In genomic region chr2:127810156-127810636, GRCh38 we compare ENCODE assay signal across 8 cellular contexts. TPM values are rescaled to one million over a fixed set of nuclear protein-coding genes. Genes with fewer than 3 reads are reported as not detected.
DNase-seq lines count a peak whose midpoint lies in the region; ATAC-seq and TF ChIP-seq lines count a peak whose summit lies in the region.

No MANE protein-coding gene starts in this region.

- H3K4me3 ChIP-seq in Peyer's patch (peak overlapping the region; percentile 65 to 87 (median 77)), endodermal cell (ENCODE audit: low read length) (peak overlapping the region; percentile 99)

- H3K27me3 ChIP-seq in Peyer's patch (no peaks in the 10 kb centered on the region), endodermal cell (ENCODE audit: control insufficient read depth, insufficient read depth, low read length, poor library complexity, severe bottlenecking) (no peaks in the 10 kb centered on the region)

- peak overlapping the region; percentile 98 for H3K4me3 Mint-ChIP-seq in endodermal cell
- H3K4me3 Mint-ChIP-seq in natural killer cell: peak overlapping the region; percentile 100

- H3K27ac Mint-ChIP-seq in endodermal cell: peak overlapping the region; percentile 100
- peak overlapping the region; percentile 100 for H3K27ac Mint-ChIP-seq in natural killer cell

- H3K4me1 ChIP-seq in Peyer's patch (peaks cover 0 to 45% (median 2%) of the 10 kb centered on the region in 4 donors), endodermal cell (ENCODE audit: control insufficient read depth, insufficient read depth, low read length) (no peaks in the 10 kb centered on the region)

- H3K9me3 ChIP-seq in Peyer's patch (no peaks in the 10 kb centered on the region), endodermal cell (ENCODE audit: control insufficient read depth, low read length) (no peaks in the 10 kb centered on the region)

- H3K9ac ChIP-seq in endodermal cell (ENCODE audit: extremely low read depth, low read length, poor library complexity, severe bottlenecking): peak overlapping the region; percentile 97

- TF ChIP-seq CTCF in Peyer's patch (IDR thresholded peaks at IDR 0.05) (no peak), endodermal cell (conservative IDR thresholded peaks at IDR 0.05) (no peak), natural killer cell (IDR thresholded peaks at IDR 0.05) (no peak)

- H3K27me3 Mint-ChIP-seq in endodermal cell (ENCODE audit: insufficient read depth) (peaks cover 3% of the 10 kb centered on the region), natural killer cell (ENCODE audit: low read depth in 2 of 2) (no peaks in the 10 kb centered on the region)

- H3K9me3 Mint-ChIP-seq in endodermal cell: no peaks in the 10 kb centered on the region
- no peaks in the 10 kb centered on the region for H3K9me3 Mint-ChIP-seq in natural killer cell

- intact Hi-C loops in natural killer cell (cut with micrococcal nuclease): loop anchor here (2.0 to 5.0 kb wide), 2 partner anchors 47 to 108 kb away; partner anchors contain the start of gene SFT2D3

- WGBS in endodermal cell (ENCODE audit: insufficient coverage in 1 of 2, insufficient read length in 1 of 2), 2 experiments: 0 to 1% methylated on average over 9 to 11 of the region's 11 CpGs

- H3K36me3 Mint-ChIP-seq in endodermal cell (ENCODE audit: low read depth) (peaks cover 5% of the 10 kb centered on the region), natural killer cell (peaks cover 7% of the 10 kb centered on the region)

- no peak for TF ChIP-seq POLR2A in Peyer's patch (IDR thresholded peaks at IDR 0.05)

- H3K36me3 ChIP-seq in Peyer's patch: no peaks in the 10 kb centered on the region
- no peaks in the 10 kb centered on the region for H3K36me3 ChIP-seq in endodermal cell (ENCODE audit: control insufficient read depth, insufficient read depth, low read length)

- DNase-seq in DMS79 treated with DMSO at 0.1 percent for 48 hours (lab: John Stamatoyannopoulos, UW) (peak; percentile 58), DMS79 (lab: John Stamatoyannopoulos, UW) (no peak), Peyer's patch (peak in 1 of 3 donors; percentile 24), endodermal cell (peak; percentile 62), natural killer cell (no peak), NCI-H187 (lab: John Stamatoyannopoulos, UW) (no peak)

- H3K27ac ChIP-seq in Peyer's patch: peak overlapping the region; percentile 91 to 94 (median 92)
- peak overlapping the region; percentile 95 for H3K27ac ChIP-seq in endodermal cell (ENCODE audit: low read depth, low read length)

- ATAC-seq in natural killer cell (no peak), GM19397 (IDR thresholded peaks at IDR 0.05; ENCODE audit: unreplicated experiment) (no peak), GM18502 (IDR thresholded peaks at IDR 0.05; ENCODE audit: poor library complexity, unreplicated experiment) (no peak)

- peaks cover 24% of the 10 kb centered on the region for H3K4me1 Mint-ChIP-seq in endodermal cell
- peaks cover 52 to 57% of the 10 kb centered on the region in 2 donors for H3K4me1 Mint-ChIP-seq in natural killer cell

RNA-seq across cellular contexts. Expression of gene WDR33, which starts 0.8 kb away (rescaled TPM):
- total RNA-seq in Peyer's patch (10 to 100 TPM; 41.3 to 51.6 (median 45.1) TPM), endodermal cell (10 to 100 TPM; 76.3 to 82.5 TPM), natural killer cell (10 to 100 TPM; 55.2 to 78.4 (median 55.3) TPM)
- polyA plus RNA-seq in endodermal cell (2013, experiment 1 of 2): 38.9 TPM
- 39.7 TPM for polyA plus RNA-seq in endodermal cell (2013, experiment 2 of 2)

RNA-seq across cellular contexts. Expression of gene POLR2D, which starts 47.8 kb away (rescaled TPM):
- 10 to 100 TPM in 2 of 4 donors, 1 to 10 TPM in 2; 8.8 to 10.7 (median 9.8) TPM for total RNA-seq in Peyer's patch
- total RNA-seq in endodermal cell: 10 to 100 TPM; 56.1 to 70.4 TPM
- 53.0 TPM for polyA plus RNA-seq in endodermal cell (2013, experiment 1 of 2)
- polyA plus RNA-seq in endodermal cell (2013, experiment 2 of 2): 55.3 TPM
- total RNA-seq in natural killer cell: 10 to 100 TPM; 25.4 to 30.7 (median 29.8) TPM

Comparison
In these comparisons a context has a peak if more than half of its experiments do, and no peak if none do; other contexts are left out.
1. DNase-seq: peak in DMS79 treated with DMSO at 0.1 percent for 48 hours (single experiment) and endodermal cell (single experiment); none in DMS79 (single experiment), natural killer cell (single experiment) and NCI-H187 (0 of 2).